In genomic region chr2:203579131-203579643, GRCh38 we compare ENCODE assay signal across 8 cellular contexts. TPM values are rescaled to one million over a fixed set of nuclear protein-coding genes. Genes with fewer than 3 reads are reported as not detected.
A peak's percentile ranks its signal among the peaks of the same experiment; 100 is the strongest.
DNase-seq lines count a peak whose midpoint lies in the region; ATAC-seq and TF ChIP-seq lines count a peak whose summit lies in the region.

No MANE protein-coding gene starts in this region.

- no peaks in the 10 kb centered on the region for H3K36me3 ChIP-seq in transverse colon
- no peaks in the 10 kb centered on the region for H3K36me3 ChIP-seq in CD4-positive, alpha-beta memory T cell (ENCODE audit: insufficient read depth, low read length)

- no peaks in the 10 kb centered on the region for H3K9me3 Mint-ChIP-seq in activated CD4-positive, alpha-beta memory T cell treated with anti-CD3 and anti-CD28 coated beads for 36 hours
- H3K9me3 Mint-ChIP-seq in CD4-positive, alpha-beta memory T cell: peaks cover 0 to 3% (median 0%) of the 10 kb centered on the region in 8 donors

- ATAC-seq in GM21447 (IDR thresholded peaks at IDR 0.05; ENCODE audit: unreplicated experiment): peak; percentile 90
- peak; percentile 93 for ATAC-seq in HG03571 (IDR thresholded peaks at IDR 0.05; ENCODE audit: unreplicated experiment)

- no peak for TF ChIP-seq CTCF in GM12865 (IDR thresholded peaks at IDR 0.05; ENCODE audit: insufficient read depth, low read depth, low read length, missing control alignments)
- TF ChIP-seq CTCF in transverse colon (IDR thresholded peaks at IDR 0.05): peak in 2 of 5 experiments; percentile 7 to 18

- WGBS in transverse colon (ENCODE audit: low coverage in 1 of 2), 2 donors: 8 to 38% methylated on average over 2 of the region's 2 CpGs

- H3K4me1 Mint-ChIP-seq in activated CD4-positive, alpha-beta memory T cell treated with anti-CD3 and anti-CD28 coated beads for 36 hours (ENCODE audit: low read depth): peaks cover 31% of the 10 kb centered on the region
- H3K4me1 Mint-ChIP-seq in CD4-positive, alpha-beta memory T cell: peaks cover 0 to 18% (median 6%) of the 10 kb centered on the region in 4 donors

- H3K27ac Mint-ChIP-seq in activated CD4-positive, alpha-beta memory T cell treated with anti-CD3 and anti-CD28 coated beads for 36 hours: peak overlapping the region; percentile 16
- H3K27ac Mint-ChIP-seq in CD4-positive, alpha-beta memory T cell: no peak overlapping the region

- H3K36me3 Mint-ChIP-seq in activated CD4-positive, alpha-beta memory T cell treated with anti-CD3 and anti-CD28 coated beads for 36 hours: no peaks in the 10 kb centered on the region
- no peaks in the 10 kb centered on the region for H3K36me3 Mint-ChIP-seq in CD4-positive, alpha-beta memory T cell

- H3K4me3 Mint-ChIP-seq in activated CD4-positive, alpha-beta memory T cell treated with anti-CD3 and anti-CD28 coated beads for 36 hours: no peak overlapping the region
- no peak overlapping the region for H3K4me3 Mint-ChIP-seq in CD4-positive, alpha-beta memory T cell

- no peak for TF ChIP-seq POLR2A in transverse colon (IDR thresholded peaks at IDR 0.05)

- in situ Hi-C loops in transverse colon (cut with MboI; ENCODE audit: low pct_ligation_motif_present in 1 of 4, low pct_unique_long_range_greater_than_20kb in 1 of 4, low sequenced_read_pairs in 3 of 4): no loop called here

- no peaks in the 10 kb centered on the region for H3K9me3 ChIP-seq in transverse colon
- no peaks in the 10 kb centered on the region for H3K9me3 ChIP-seq in CD4-positive, alpha-beta memory T cell (ENCODE audit: control insufficient read depth in 1 of 2, low read length in 2 of 2)

- POLR2A ChIA-PET in activated CD4-positive, alpha-beta memory T cell treated with anti-CD3 and anti-CD28 coated beads for 36 hours (lab: Charles Lee): interaction anchor here (1.1 to 1.2 kb wide), 5 partner anchors 9 to 223 kb away, joined by 3 to 5 read pairs (median 4); no protein-coding TSS in a partner anchor
- POLR2A ChIA-PET in CD4-positive, alpha-beta memory T cell (lab: Charles Lee; ENCODE audit: partially characterized antibody): no interaction called here

- DNase-seq in GM12865 (ENCODE audit: low read depth) (peak; percentile 88), iris pigment epithelial cell (ENCODE audit: low read depth) (peak; percentile 92), transverse colon (peak; percentile 80), D341Med (ENCODE audit: low spot score) (no peak)
- DNase-seq in activated CD4-positive, alpha-beta memory T cell treated with anti-CD3 and anti-CD28 coated beads for 36 hours: peak; percentile 72
- DNase-seq in CD4-positive, alpha-beta memory T cell: no peak

- H3K27me3 Mint-ChIP-seq in activated CD4-positive, alpha-beta memory T cell treated with anti-CD3 and anti-CD28 coated beads for 36 hours: peaks cover 12% of the 10 kb centered on the region
- no peaks in the 10 kb centered on the region for H3K27me3 Mint-ChIP-seq in CD4-positive, alpha-beta memory T cell

- H3K4me3 ChIP-seq in GM12865 (ENCODE audit: low read depth, low read length): no peak overlapping the region
- H3K4me3 ChIP-seq in transverse colon: no peak overlapping the region
- no peak overlapping the region for H3K4me3 ChIP-seq in CD4-positive, alpha-beta memory T cell (ENCODE audit: low read length in 2 of 2)

- CTCF ChIA-PET in activated CD4-positive, alpha-beta memory T cell treated with anti-CD3 and anti-CD28 coated beads for 36 hours (lab: Charles Lee): interaction anchor here (1.1 kb wide), 1 partner anchor 236 kb away, joined by 4 read pairs; no protein-coding TSS in a partner anchor
- CTCF ChIA-PET in CD4-positive, alpha-beta memory T cell (lab: Charles Lee; ENCODE audit: partially characterized antibody): interaction anchor here (0.9 to 1.3 kb wide), 2 partner anchors 16 to 94 kb away, joined by 3 read pairs; no protein-coding TSS in a partner anchor

- TF ChIP-seq EP300 in transverse colon (IDR thresholded peaks at IDR 0.05; ENCODE audit: low read depth): peak; percentile 84

- intact Hi-C loops in activated CD4-positive, alpha-beta memory T cell treated with anti-CD3 and anti-CD28 coated beads for 36 hours (cut with micrococcal nuclease): loop anchor here (1.0 to 5.0 kb wide), 8 partner anchors 20 to 313 kb away; no protein-coding TSS in a partner anchor
- intact Hi-C loops in transverse colon (cut with DNase I; ENCODE audit: low total_unique reads): no loop called here
- intact Hi-C loops in CD4-positive, alpha-beta memory T cell (cut with micrococcal nuclease): no loop called here

- peaks cover 15 to 58% (median 53%) of the 10 kb centered on the region in 4 donors for H3K4me1 ChIP-seq in transverse colon
- H3K4me1 ChIP-seq in CD4-positive, alpha-beta memory T cell (ENCODE audit: insufficient read depth, low read length): peaks cover 6% of the 10 kb centered on the region

- H3K27me3 ChIP-seq in transverse colon: no peaks in the 10 kb centered on the region
- H3K27me3 ChIP-seq in CD4-positive, alpha-beta memory T cell (ENCODE audit: insufficient read depth, low read length): no peaks in the 10 kb centered on the region

- peak overlapping the region; percentile 79 to 87 (median 84) for H3K27ac ChIP-seq in transverse colon
- H3K27ac ChIP-seq in CD4-positive, alpha-beta memory T cell (ENCODE audit: low read depth, low read length): no peak overlapping the region

RNA-seq across cellular contexts. Expression of gene RAPH1, which starts 44.1 kb away (rescaled TPM):
- total RNA-seq in activated CD4-positive, alpha-beta memory T cell treated with anti-CD3 and anti-CD28 coated beads for 36 hours: 10 to 100 TPM; 11.5 to 13.1 TPM
- 100 to 1,000 TPM in 1 of 4 donors, 10 to 100 TPM in 3; 36.0 to 160 (median 41.8) TPM for total RNA-seq in transverse colon
- total RNA-seq in CD4-positive, alpha-beta memory T cell: 1 to 10 TPM; 2.1 to 2.6 TPM
- polyA plus RNA-seq in CD4-positive, alpha-beta memory T cell: 1 to 10 TPM; 1.0 to 1.2 TPM

Comparison
In these comparisons a context has a peak if more than half of its experiments do, and no peak if none do; other contexts are left out.
1. DNase-seq: peak in GM12865 (single experiment), activated CD4-positive, alpha-beta memory T cell treated with anti-CD3 and anti-CD28 coated beads for 36 hours (single experiment), iris pigment epithelial cell (single experiment) and transverse colon (single experiment); none in D341Med (single experiment) and CD4-positive, alpha-beta memory T cell (0 of 5).